ENCODE assay signal across 17 cellular contexts in the genomic region with DNA sequence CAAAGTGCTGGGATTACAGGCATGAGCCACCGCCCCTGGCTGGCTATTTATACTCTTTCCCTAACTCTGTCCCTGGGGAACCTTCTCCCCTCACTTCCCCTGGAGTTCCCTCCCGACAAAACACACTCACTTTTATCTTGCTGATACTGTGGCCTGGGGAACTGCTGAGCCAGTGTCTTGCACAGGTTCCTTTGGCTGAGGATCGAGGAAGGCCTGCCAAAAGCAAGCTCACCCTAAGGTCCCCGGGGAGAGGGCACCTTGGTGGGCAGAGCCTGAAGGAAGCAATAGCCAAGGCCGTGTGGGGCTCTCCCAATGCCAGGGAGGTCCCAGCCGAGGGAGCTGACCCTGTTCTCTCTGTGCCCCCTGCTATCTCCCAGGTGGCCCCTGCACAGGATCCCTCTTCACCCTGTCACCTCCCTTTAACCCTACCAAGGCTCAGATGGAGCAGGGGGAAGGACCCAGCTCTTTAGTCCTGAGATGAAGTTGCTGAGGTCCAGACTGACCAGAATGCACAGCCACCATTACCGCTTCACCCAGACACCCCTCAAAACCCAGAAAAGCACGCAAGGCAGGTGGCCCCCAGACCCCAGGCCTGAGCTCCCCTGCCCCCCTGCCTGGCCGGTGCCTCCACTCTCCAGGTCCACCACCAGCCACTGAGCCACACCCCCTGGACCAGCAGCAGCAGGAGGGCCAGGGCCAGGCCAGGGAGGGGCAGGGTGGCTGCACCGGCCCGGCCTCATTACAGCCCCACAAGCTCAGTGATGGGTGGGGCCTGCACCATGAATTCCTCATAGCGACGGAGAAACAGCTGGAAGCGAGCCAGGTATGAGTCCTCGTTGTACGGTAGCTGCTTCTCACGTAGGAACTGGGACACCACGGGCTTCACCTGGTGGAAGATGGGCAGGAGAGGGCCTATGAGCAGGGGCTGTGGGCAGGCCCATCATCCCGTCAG. TPM values are rescaled to one million over a fixed set of nuclear protein-coding genes. Genes with fewer than 3 reads are reported as not detected.
DNase-seq lines count a peak whose midpoint lies in the region; ATAC-seq, FAIRE-seq and TF ChIP-seq lines count a peak whose summit lies in the region.
"Had no signal": no experiment of that assay in that cellular context is flagged by ENCODE, and none has a peak within 500 bp of the region (broad histone marks: within the 10 kb centered on the region; RNA-seq: fewer than 3 reads in every experiment).

No MANE protein-coding gene starts in this region.

- no peak for ATAC-seq in stimulated activated effector memory CD8-positive, alpha-beta T cell treated with anti-CD3 and anti-CD28 coated beads, Interleukin-12 subunit alpha, Interleukin-12 subunit beta, amount 100 ng/mL, for 72 hours
- ATAC-seq in GM21367 (IDR thresholded peaks at IDR 0.05; ENCODE audit: unreplicated experiment): no peak
- no peak for ATAC-seq in effector memory CD8-positive, alpha-beta T cell (replicated peaks)

- H3K9me3 Mint-ChIP-seq in stimulated activated effector memory CD8-positive, alpha-beta T cell treated with anti-CD3 and anti-CD28 coated beads, Interleukin-12 subunit alpha, Interleukin-12 subunit beta, amount 100 ng/mL, for 72 hours: no peaks in the 10 kb centered on the region
- no peaks in the 10 kb centered on the region for H3K9me3 Mint-ChIP-seq in effector memory CD8-positive, alpha-beta T cell
- H3K9me3 Mint-ChIP-seq: activated T-helper 1 cell treated with anti-CD3 and anti-CD28 coated beads, Interleukin-12 subunit alpha, Interleukin-12 subunit beta, Interleukin-2, Interleukin-4 antibody, amounts not matched to agents 30 ng/mL and 10 ng/mL and 1 ng/mL, durations not matched to agents 14 hours and 24 hours and 36 hours had no signal

- no peak overlapping the region for H3K4me3 ChIP-seq in fibroblast of the aortic adventitia (ENCODE audit: low read depth, low read length)
- H3K4me3 ChIP-seq: lung, thoracic aorta had no signal

- DNase-seq in NCI-H748 (lab: John Stamatoyannopoulos, UW; ENCODE audit: unreplicated experiment) (peak; percentile 52), NCI-H748 treated with DMSO at 0.1 percent for 48 hours (lab: John Stamatoyannopoulos, UW) (no peak), RPMI7951 (ENCODE audit: low read depth) (peak; percentile 13), fibroblast of the aortic adventitia (ENCODE audit: low read depth) (peak; percentile 60), D721Med (ENCODE audit: insufficient read length, low spot score) (no peak)
- no peak for DNase-seq in stimulated activated effector memory CD8-positive, alpha-beta T cell treated with anti-CD3 and anti-CD28 coated beads, Interleukin-12 subunit alpha, Interleukin-12 subunit beta, amount 100 ng/mL, for 72 hours (ENCODE audit: low spot score in 2 of 2)
- no peak for DNase-seq in effector memory CD8-positive, alpha-beta T cell
- DNase-seq: activated CD4-positive, alpha-beta T cell treated with anti-CD3 and anti-CD28 coated beads, Interleukin-2, amount 50 U/mL, for 4 hours; hippocampal formation; NCI-H446 treated with DMSO at 0.1 percent for 48 hours; T-helper 9 cell had no signal

- H3K36me3 Mint-ChIP-seq in stimulated activated effector memory CD8-positive, alpha-beta T cell treated with anti-CD3 and anti-CD28 coated beads, Interleukin-12 subunit alpha, Interleukin-12 subunit beta, amount 100 ng/mL, for 72 hours: peaks cover 6% of the 10 kb centered on the region
- H3K36me3 Mint-ChIP-seq in effector memory CD8-positive, alpha-beta T cell (ENCODE audit: insufficient read depth): peaks cover 18% of the 10 kb centered on the region

- no peak for FAIRE-seq in D721Med (lab: Jason Lieb, UNC)
- FAIRE-seq: A204.1, HTR-8/SVneo had no signal

- peaks cover 6% of the 10 kb centered on the region for H3K4me1 Mint-ChIP-seq in stimulated activated effector memory CD8-positive, alpha-beta T cell treated with anti-CD3 and anti-CD28 coated beads, Interleukin-12 subunit alpha, Interleukin-12 subunit beta, amount 100 ng/mL, for 72 hours
- H3K4me1 Mint-ChIP-seq in effector memory CD8-positive, alpha-beta T cell (ENCODE audit: low read depth in 2 of 2): peaks cover 4 to 5% of the 10 kb centered on the region in 2 donors

- H3K27ac Mint-ChIP-seq in stimulated activated effector memory CD8-positive, alpha-beta T cell treated with anti-CD3 and anti-CD28 coated beads, Interleukin-12 subunit alpha, Interleukin-12 subunit beta, amount 100 ng/mL, for 72 hours: peak overlapping the region; percentile 72
- H3K27ac Mint-ChIP-seq in effector memory CD8-positive, alpha-beta T cell: no peak overlapping the region
- H3K27ac Mint-ChIP-seq: activated T-helper 1 cell treated with anti-CD3 and anti-CD28 coated beads, Interleukin-12 subunit alpha, Interleukin-12 subunit beta, Interleukin-2, Interleukin-4 antibody, amounts not matched to agents 30 ng/mL and 10 ng/mL and 1 ng/mL, durations not matched to agents 14 hours and 24 hours and 36 hours had no signal

- TF ChIP-seq CTCF in fibroblast of the aortic adventitia (IDR thresholded peaks at IDR 0.05; ENCODE audit: insufficient read depth, low read length): no peak
- no peak for TF ChIP-seq CTCF in D721Med (IDR thresholded peaks at IDR 0.05; ENCODE audit: insufficient read depth, missing control alignments)

- peaks cover under 1 to 37% of the 10 kb centered on the region in 2 donors for H3K27me3 Mint-ChIP-seq in effector memory CD8-positive, alpha-beta T cell

- no peak overlapping the region for H3K4me3 Mint-ChIP-seq in stimulated activated effector memory CD8-positive, alpha-beta T cell treated with anti-CD3 and anti-CD28 coated beads, Interleukin-12 subunit alpha, Interleukin-12 subunit beta, amount 100 ng/mL, for 72 hours
- no peak overlapping the region for H3K4me3 Mint-ChIP-seq in effector memory CD8-positive, alpha-beta T cell
- H3K4me3 Mint-ChIP-seq: activated T-helper 1 cell treated with anti-CD3 and anti-CD28 coated beads, Interleukin-12 subunit alpha, Interleukin-12 subunit beta, Interleukin-2, Interleukin-4 antibody, amounts not matched to agents 30 ng/mL and 10 ng/mL and 1 ng/mL, durations not matched to agents 14 hours and 24 hours and 36 hours had no signal

RNA-seq across cellular contexts. Expression of a gene that starts 5.1 kb away (rescaled TPM):
- total RNA-seq in RPMI7951 (2014; rRNA removed; shearing (Covaris generic)): 3.4 and 6.1 TPM in 2 replicates
- total RNA-seq in fibroblast of the aortic adventitia (ENCODE audit: low replicate concordance): 14.7 and 113 TPM in 2 replicates

RNA-seq across cellular contexts. Expression of a gene that starts 15.6 kb away (rescaled TPM):
- total RNA-seq in RPMI7951 (2014; rRNA removed; shearing (Covaris generic)): not detected in 2 replicates
- not detected in 2 replicates for total RNA-seq in fibroblast of the aortic adventitia (ENCODE audit: low replicate concordance)
- total RNA-seq: activated T-helper 1 cell treated with anti-CD3 and anti-CD28 coated beads, Interleukin-12 subunit alpha, Interleukin-12 subunit beta, Interleukin-2, Interleukin-4 antibody, amounts not matched to agents 30 ng/mL and 10 ng/mL and 1 ng/mL, durations not matched to agents 14 hours and 24 hours and 36 hours; lung; thoracic aorta had no signal

RNA-seq across cellular contexts. Expression of a gene that starts 18.2 kb away (rescaled TPM):
- total RNA-seq in RPMI7951 (2014; rRNA removed; shearing (Covaris generic)): not detected in 2 replicates
- under 0.01 TPM in 1 of 2 replicates, not detected in the other for total RNA-seq in fibroblast of the aortic adventitia (ENCODE audit: low replicate concordance)

RNA-seq across cellular contexts. Expression of a gene that starts 45.2 kb away (rescaled TPM):
- total RNA-seq in RPMI7951 (2014; rRNA removed; shearing (Covaris generic)): not detected in 2 replicates
- 0.49 TPM in 1 of 2 replicates, not detected in the other for total RNA-seq in fibroblast of the aortic adventitia (ENCODE audit: low replicate concordance)
- total RNA-seq: activated T-helper 1 cell treated with anti-CD3 and anti-CD28 coated beads, Interleukin-12 subunit alpha, Interleukin-12 subunit beta, Interleukin-2, Interleukin-4 antibody, amounts not matched to agents 30 ng/mL and 10 ng/mL and 1 ng/mL, durations not matched to agents 14 hours and 24 hours and 36 hours; lung; thoracic aorta had no signal

RNA-seq across cellular contexts. Expression of a gene that starts 46.2 kb away (rescaled TPM):
- total RNA-seq in RPMI7951 (2014; rRNA removed; shearing (Covaris generic)): not detected in 2 replicates
- not detected in 2 replicates for total RNA-seq in fibroblast of the aortic adventitia (ENCODE audit: low replicate concordance)
- total RNA-seq: activated T-helper 1 cell treated with anti-CD3 and anti-CD28 coated beads, Interleukin-12 subunit alpha, Interleukin-12 subunit beta, Interleukin-2, Interleukin-4 antibody, amounts not matched to agents 30 ng/mL and 10 ng/mL and 1 ng/mL, durations not matched to agents 14 hours and 24 hours and 36 hours; lung; thoracic aorta had no signal

Comparison
In these comparisons a context has a peak if more than half of its experiments do, and no peak if none do; other contexts are left out.
1. DNase-seq: peak in NCI-H748 (single experiment), RPMI7951 (single experiment) and fibroblast of the aortic adventitia (single experiment); none in NCI-H748 treated with DMSO at 0.1 percent for 48 hours (single experiment), stimulated activated effector memory CD8-positive, alpha-beta T cell treated with anti-CD3 and anti-CD28 coated beads, Interleukin-12 subunit alpha, Interleukin-12 subunit beta, amount 100 ng/mL, for 72 hours (0 of 2), D721Med (single experiment) and effector memory CD8-positive, alpha-beta T cell (0 of 3).